Comparison of ENCODE assay signal across 8 cellular contexts in genomic region chr2:38462121-38462634, GRCh38.
DNase-seq lines count a peak whose midpoint lies in the region; ATAC-seq and TF ChIP-seq lines count a peak whose summit lies in the region.

No MANE protein-coding gene starts in this region.

- intact Hi-C loops in IMR-90 (cut with micrococcal nuclease) = no loop called here

- no peak overlapping the region for H3K4ac ChIP-seq in IMR-90 (ENCODE audit: low read depth, low read length)

- H3K9me3 Mint-ChIP-seq in nephron = no peaks in the 10 kb centered on the region

- H3K4me3 ChIP-seq in IMR-90 (ENCODE audit: insufficient read depth, low read depth, low read length) = no peak overlapping the region
- no peak overlapping the region for H3K4me3 ChIP-seq in H7 (ENCODE audit: insufficient read depth, low read depth, low read length)

- no peak overlapping the region for H2AK5ac ChIP-seq in IMR-90 (ENCODE audit: low read depth, low read length)

- CTCF ChIA-PET in IMR-90 (lab: Yijun Ruan, JAX) = interaction anchor here (0.7 to 1.0 kb wide), 2 partner anchors 14 to 51 kb away, joined by 3 to 6 read pairs; no protein-coding TSS in a partner anchor

- no peak overlapping the region for H2BK120ac ChIP-seq in IMR-90 (ENCODE audit: low read depth, low read length)

- no peak overlapping the region for H3K4me3 Mint-ChIP-seq in nephron

- H3K36me3 Mint-ChIP-seq in nephron (ENCODE audit: low read depth) = no peaks in the 10 kb centered on the region

- H2BK5ac ChIP-seq in IMR-90 (ENCODE audit: low read depth, low read length, poor library complexity, severe bottlenecking) = no peak overlapping the region

- no peak for TF ChIP-seq POLR2A in IMR-90 (IDR thresholded peaks at IDR 0.05; ENCODE audit: low read depth, low read length)

- BruUV-seq in IMR-90 (replicated peaks; lab: Mats Ljungman, UMichigan) = no TSS peak

- peak overlapping the region; percentile 5 for H2AFZ ChIP-seq in IMR-90 (replicated peaks; ENCODE audit: low read length, poor library complexity)

- ATAC-seq in IMR-90 (ENCODE audit: low read depth) (peak; percentile 96), HG03571 (IDR thresholded peaks at IDR 0.05; ENCODE audit: unreplicated experiment) (no peak)

- no peaks in the 10 kb centered on the region for H3K79me1 ChIP-seq in IMR-90 (ENCODE audit: low read depth in 1 of 2, low read length in 2 of 2)

- no peak overlapping the region for H4K91ac ChIP-seq in IMR-90 (ENCODE audit: insufficient read depth, low read depth, low read length)

- H2BK15ac ChIP-seq in IMR-90 (ENCODE audit: low read depth, low read length) = no peak overlapping the region

- no peak overlapping the region for H3K56ac ChIP-seq in IMR-90 (ENCODE audit: extremely low read depth, insufficient read depth, low read length)

- H2AK9ac ChIP-seq in IMR-90 (replicated peaks; ENCODE audit: low read depth, low read length, poor library complexity) = no peak overlapping the region

- 0 out of 2 replicates have a peak, but pooled peaks cover 3% of the 10 kb centered on the region for H3K9me1 ChIP-seq in IMR-90 (ENCODE audit: insufficient read depth, low read length)

- POLR2A ChIA-PET in IMR-90 (lab: Charles Lee; ENCODE audit: unreplicated experiment) = no interaction called here

- H3K27me3 ChIP-seq in IMR-90 (ENCODE audit: control insufficient read depth, insufficient read depth, low read length) (peaks cover 35% of the 10 kb centered on the region), H7 (ENCODE audit: control insufficient read depth, insufficient read depth, low read length) (no peaks in the 10 kb centered on the region)

- H3K23ac ChIP-seq in IMR-90 (ENCODE audit: low read depth, low read length) = no peak overlapping the region

- H4K20me1 ChIP-seq in IMR-90 (ENCODE audit: insufficient read depth, low read length) = 0 out of 2 replicates have a peak, but pooled peaks cover 4% of the 10 kb centered on the region

- H3K36me3 ChIP-seq in IMR-90 (ENCODE audit: control insufficient read depth, insufficient read depth, low read length) = no peaks in the 10 kb centered on the region
- no peaks in the 10 kb centered on the region for H3K36me3 ChIP-seq in H7 (replicated peaks; ENCODE audit: control insufficient read depth, insufficient read depth, low read length)

- H4K5ac ChIP-seq in IMR-90 (ENCODE audit: low read depth, low read length) = no peak overlapping the region

- TF ChIP-seq CTCF in IMR-90 (conservative IDR thresholded peaks at IDR 0.05; ENCODE audit: low read depth, low read length) = no peak
- no peak for TF ChIP-seq CTCF in nephron (IDR thresholded peaks at IDR 0.05; ENCODE audit: unreplicated experiment in 3 of 3)

- H3K18ac ChIP-seq in IMR-90 (ENCODE audit: low read depth, low read length) = no peak overlapping the region

- no peaks in the 10 kb centered on the region for H3K27me3 Mint-ChIP-seq in nephron (ENCODE audit: low read depth)

- DNase-seq in ACHN (peak; percentile 90), IMR-90 (peak; percentile 94), astrocyte of the hippocampus (ENCODE audit: low read depth, low spot score) (peak; percentile 97), H7 (no peak), NCI-H2227 treated with DMSO at 0.1 percent for 48 hours (lab: John Stamatoyannopoulos, UW) (no peak), middle frontal gyrus (ENCODE audit: extremely low spot score, low spot score) (no peak)

- WGBS in IMR-90 (ENCODE audit: extremely low coverage in 2 of 2, insufficient read length in 1 of 2), 2 experiments = 0% methylated on average over 1 of the region's 7 CpGs; no CpG with 5 or more reads in 1 of the 2 experiments

- peaks cover 34% of the 10 kb centered on the region for H3K4me1 Mint-ChIP-seq in nephron

- no peak for TF ChIP-seq RAD21 in IMR-90 (IDR thresholded peaks at IDR 0.05; ENCODE audit: low read length)

- no peak overlapping the region for H3K4me2 ChIP-seq in IMR-90 (ENCODE audit: low read depth, low read length)

- H3K4me1 ChIP-seq in IMR-90 (ENCODE audit: control insufficient read depth, insufficient read depth, low read length) = peaks cover 5% of the 10 kb centered on the region; the same call in 1 of the 2 replicates

- H3K27ac Mint-ChIP-seq in nephron = peak overlapping the region in 2 of 3 experiments; percentile 52 to 58

- H3K9me3 ChIP-seq in IMR-90 (ENCODE audit: control insufficient read depth, insufficient read depth, low read length) = no peaks in the 10 kb centered on the region

- in situ Hi-C loops in ACHN (cut with HindIII; ENCODE audit: low pct_ligation_motif_present, low pct_unique_long_range_greater_than_20kb, low sequenced_read_pairs) (no loop called here), IMR-90 (cut with MboI; ENCODE audit: low sequenced_read_pairs) (no loop called here)

- no peak overlapping the region for H2BK20ac ChIP-seq in IMR-90 (ENCODE audit: low read depth, low read length)

- H3K27ac ChIP-seq in IMR-90 (ENCODE audit: insufficient read depth, low read length) = no peak overlapping the region

- dilution Hi-C loops in IMR-90 (cut with HindIII; ENCODE audit: low sequenced_read_pairs, unreplicated experiment) = no loop called here

- H3K9ac ChIP-seq in IMR-90 (ENCODE audit: low read depth, low read length) = no peak overlapping the region

- H4K8ac ChIP-seq in IMR-90 (ENCODE audit: low read depth in 2 of 2, low read length in 2 of 2) = no peak overlapping the region

- H3K14ac ChIP-seq in IMR-90 (replicated peaks; ENCODE audit: low read depth, low read length) = no peak overlapping the region

TF ChIP-seq in IMR-90, 13 proteins besides CTCF, POLR2A, EP300 and RAD21:
- TF ChIP-seq MXI1 (IDR thresholded peaks at IDR 0.05; ENCODE audit: borderline replicate concordance, low read depth, low read length) = no peak
- TF ChIP-seq FOS (IDR thresholded peaks at IDR 0.05; ENCODE audit: low read depth, low read length) = peak; percentile 63; the same call in 1 of the 2 replicates
- TF ChIP-seq MAZ (IDR thresholded peaks at IDR 0.05; ENCODE audit: borderline replicate concordance, low read depth, low read length) = no peak
- TF ChIP-seq MAFK (IDR thresholded peaks at IDR 0.05; ENCODE audit: low read depth, low read length) = no peak
- peak; percentile 23 for TF ChIP-seq RCOR1 (IDR thresholded peaks at IDR 0.05; ENCODE audit: insufficient replicate concordance, low read length)
- TF ChIP-seq SMC3 (IDR thresholded peaks at IDR 0.05; ENCODE audit: low read depth, low read length) = no peak
- no peak for TF ChIP-seq RFX5 (IDR thresholded peaks at IDR 0.05; ENCODE audit: low read depth, low read length)

Comparison
In these comparisons a context has a peak if more than half of its experiments do, and no peak if none do; other contexts are left out.
1. DNase-seq: peak in ACHN (single experiment), IMR-90 (single experiment) and astrocyte of the hippocampus (single experiment); none in H7 (single experiment), NCI-H2227 treated with DMSO at 0.1 percent for 48 hours (single experiment) and middle frontal gyrus (single experiment).